Comparison of ENCODE assay signal across 8 cellular contexts in the genomic region with DNA sequence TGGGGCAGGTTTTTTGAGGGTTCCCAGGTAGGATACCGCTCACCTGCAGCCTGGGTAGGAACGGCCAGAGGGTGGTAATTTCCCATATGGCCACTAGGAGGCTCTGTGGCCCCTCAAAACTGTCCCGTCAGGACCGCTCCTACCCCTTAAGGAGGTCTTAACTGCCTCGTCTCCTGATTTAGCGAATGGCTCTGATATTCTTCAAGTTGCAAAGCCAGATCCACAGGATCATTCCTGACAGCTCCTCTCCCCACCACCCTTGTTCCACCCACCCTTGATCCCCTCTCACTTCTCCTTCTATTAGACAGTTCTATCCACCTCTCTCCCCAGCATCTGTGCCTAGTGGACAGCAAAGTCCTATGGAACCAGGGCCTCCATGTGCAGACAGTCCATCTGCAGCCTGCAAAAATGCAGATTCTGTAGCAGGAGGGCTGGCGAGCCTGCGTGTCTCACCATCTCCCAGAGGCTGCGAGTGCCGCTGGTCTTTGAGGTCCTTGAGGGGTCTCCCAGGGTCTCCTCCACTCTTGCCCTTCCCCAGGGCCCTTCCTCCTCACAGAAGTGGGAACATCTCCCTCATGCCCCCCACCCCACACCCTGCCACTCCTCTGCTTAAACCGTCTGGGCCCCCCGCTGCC. TPM values are rescaled to one million over a fixed set of nuclear protein-coding genes. Genes with fewer than 3 reads are reported as not detected.
DNase-seq lines count a peak whose midpoint lies in the region; ATAC-seq and TF ChIP-seq lines count a peak whose summit lies in the region.

No MANE protein-coding gene starts in this region.

- no peak overlapping the region for H3K27ac ChIP-seq in liver (ENCODE audit: low read depth in 1 of 2, low read length in 2 of 2)

- peaks cover 0 to 5% (median 0%) of the 10 kb centered on the region in 4 donors for H3K27me3 ChIP-seq in liver (ENCODE audit: control insufficient read depth in 4 of 4, insufficient read depth in 4 of 4, low read length in 3 of 4)

- no peaks in the 10 kb centered on the region for H3K4me1 ChIP-seq in liver (ENCODE audit: control insufficient read depth in 4 of 4, insufficient read depth in 4 of 4, low read length in 3 of 4)

- WGBS in liver = 41% methylated on average over 12 of the region's 12 CpGs

- no peaks in the 10 kb centered on the region for H3K9me3 ChIP-seq in liver (ENCODE audit: control insufficient read depth in 4 of 4, low read length in 3 of 4)

- H3K36me3 ChIP-seq in liver (ENCODE audit: control insufficient read depth in 4 of 4, insufficient read depth in 3 of 4, low read depth in 1 of 4, low read length in 3 of 4) = no peaks in the 10 kb centered on the region

- H3K9ac ChIP-seq in liver (ENCODE audit: low read depth in 1 of 2, low read length in 2 of 2) = no peak overlapping the region

- DNase-seq in DMS79 (lab: John Stamatoyannopoulos, UW) (peak; percentile 21), NCI-H1694 (lab: John Stamatoyannopoulos, UW) (peak; percentile 19), dermis blood vessel endothelial cell (peak; percentile 79), NCI-H128 (lab: John Stamatoyannopoulos, UW; ENCODE audit: unreplicated experiment) (no peak)
- peak; percentile 66 for DNase-seq in activated CD4-positive, alpha-beta T cell treated with anti-CD3 and anti-CD28 coated beads for 48 hours
- DNase-seq in stimulated activated CD4-positive, alpha-beta T cell treated with anti-CD3 and anti-CD28 coated beads, TNF-alpha, amount 100 ng/mL, for 1 hour (ENCODE audit: low read depth in 3 of 3, low spot score in 1 of 3) = peak; percentile 13 to 43 (median 41)

- ATAC-seq in GM21737 (IDR thresholded peaks at IDR 0.05; ENCODE audit: unreplicated experiment) = peak; percentile 58

- peak; percentile 89 to 90 for TF ChIP-seq RAD21 in liver (IDR thresholded peaks at IDR 0.05)

- peak; percentile 88 for TF ChIP-seq CTCF in liver (IDR thresholded peaks at IDR 0.05; ENCODE audit: low read depth, low read length, missing input control)

- no peak overlapping the region for H3K4me3 ChIP-seq in liver (ENCODE audit: low read depth in 1 of 3, low read length in 3 of 3)

TF ChIP-seq in liver, 16 proteins besides CTCF, POLR2A, EP300 and RAD21:
- TF ChIP-seq NR2F2 (IDR thresholded peaks at IDR 0.05) = no peak
- no peak for TF ChIP-seq HNF4A (conservative IDR thresholded peaks at IDR 0.05)
- no peak for TF ChIP-seq EGR1 (IDR thresholded peaks at IDR 0.05; ENCODE audit: low read depth in 2 of 2)
- no peak for TF ChIP-seq YY1 (IDR thresholded peaks at IDR 0.05)
- TF ChIP-seq RXRA (IDR thresholded peaks at IDR 0.05) = no peak
- TF ChIP-seq, protein P1, sequence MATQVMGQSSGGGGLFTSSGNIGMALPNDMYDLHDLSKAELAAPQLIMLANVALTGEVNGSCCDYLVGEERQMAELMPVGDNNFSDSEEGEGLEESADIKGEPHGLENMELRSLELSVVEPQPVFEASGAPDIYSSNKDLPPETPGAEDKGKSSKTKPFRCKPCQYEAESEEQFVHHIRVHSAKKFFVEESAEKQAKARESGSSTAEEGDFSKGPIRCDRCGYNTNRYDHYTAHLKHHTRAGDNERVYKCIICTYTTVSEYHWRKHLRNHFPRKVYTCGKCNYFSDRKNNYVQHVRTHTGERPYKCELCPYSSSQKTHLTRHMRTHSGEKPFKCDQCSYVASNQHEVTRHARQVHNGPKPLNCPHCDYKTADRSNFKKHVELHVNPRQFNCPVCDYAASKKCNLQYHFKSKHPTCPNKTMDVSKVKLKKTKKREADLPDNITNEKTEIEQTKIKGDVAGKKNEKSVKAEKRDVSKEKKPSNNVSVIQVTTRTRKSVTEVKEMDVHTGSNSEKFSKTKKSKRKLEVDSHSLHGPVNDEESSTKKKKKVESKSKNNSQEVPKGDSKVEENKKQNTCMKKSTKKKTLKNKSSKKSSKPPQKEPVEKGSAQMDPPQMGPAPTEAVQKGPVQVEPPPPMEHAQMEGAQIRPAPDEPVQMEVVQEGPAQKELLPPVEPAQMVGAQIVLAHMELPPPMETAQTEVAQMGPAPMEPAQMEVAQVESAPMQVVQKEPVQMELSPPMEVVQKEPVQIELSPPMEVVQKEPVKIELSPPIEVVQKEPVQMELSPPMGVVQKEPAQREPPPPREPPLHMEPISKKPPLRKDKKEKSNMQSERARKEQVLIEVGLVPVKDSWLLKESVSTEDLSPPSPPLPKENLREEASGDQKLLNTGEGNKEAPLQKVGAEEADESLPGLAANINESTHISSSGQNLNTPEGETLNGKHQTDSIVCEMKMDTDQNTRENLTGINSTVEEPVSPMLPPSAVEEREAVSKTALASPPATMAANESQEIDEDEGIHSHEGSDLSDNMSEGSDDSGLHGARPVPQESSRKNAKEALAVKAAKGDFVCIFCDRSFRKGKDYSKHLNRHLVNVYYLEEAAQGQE (IDR thresholded peaks at IDR 0.05) = no peak
- TF ChIP-seq TAF1 (conservative IDR thresholded peaks at IDR 0.05) = no peak
- no peak for TF ChIP-seq JUND (IDR thresholded peaks at IDR 0.05)
- TF ChIP-seq SP1 (IDR thresholded peaks at IDR 0.05) = no peak
- TF ChIP-seq, protein P2, sequence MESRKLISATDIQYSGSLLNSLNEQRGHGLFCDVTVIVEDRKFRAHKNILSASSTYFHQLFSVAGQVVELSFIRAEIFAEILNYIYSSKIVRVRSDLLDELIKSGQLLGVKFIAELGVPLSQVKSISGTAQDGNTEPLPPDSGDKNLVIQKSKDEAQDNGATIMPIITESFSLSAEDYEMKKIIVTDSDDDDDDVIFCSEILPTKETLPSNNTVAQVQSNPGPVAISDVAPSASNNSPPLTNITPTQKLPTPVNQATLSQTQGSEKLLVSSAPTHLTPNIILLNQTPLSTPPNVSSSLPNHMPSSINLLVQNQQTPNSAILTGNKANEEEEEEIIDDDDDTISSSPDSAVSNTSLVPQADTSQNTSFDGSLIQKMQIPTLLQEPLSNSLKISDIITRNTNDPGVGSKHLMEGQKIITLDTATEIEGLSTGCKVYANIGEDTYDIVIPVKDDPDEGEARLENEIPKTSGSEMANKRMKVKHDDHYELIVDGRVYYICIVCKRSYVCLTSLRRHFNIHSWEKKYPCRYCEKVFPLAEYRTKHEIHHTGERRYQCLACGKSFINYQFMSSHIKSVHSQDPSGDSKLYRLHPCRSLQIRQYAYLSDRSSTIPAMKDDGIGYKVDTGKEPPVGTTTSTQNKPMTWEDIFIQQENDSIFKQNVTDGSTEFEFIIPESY (IDR thresholded peaks at IDR 0.05) = no peak

RNA-seq across cellular contexts. Expression of a gene that starts 34.3 kb away (rescaled TPM):
- total RNA-seq in dermis blood vessel endothelial cell (not detected in 2 replicates), liver (under 1 TPM; 0.14 to 0.42 TPM)
- under 1 TPM; 0.06 to 0.13 TPM for polyA plus RNA-seq in liver

RNA-seq across cellular contexts. Expression of a gene that starts 55.3 kb away (rescaled TPM):
- total RNA-seq in dermis blood vessel endothelial cell = 0.93 and 1.9 TPM in 2 replicates
- total RNA-seq in liver = 1 to 10 TPM in 1 of 2 donors, under 1 TPM in 1; 0.61 to 1.5 TPM
- 1 to 10 TPM in 1 of 2 donors, under 1 TPM in 1; 0.79 to 1.5 TPM for polyA plus RNA-seq in liver
